In the genomic region with DNA sequence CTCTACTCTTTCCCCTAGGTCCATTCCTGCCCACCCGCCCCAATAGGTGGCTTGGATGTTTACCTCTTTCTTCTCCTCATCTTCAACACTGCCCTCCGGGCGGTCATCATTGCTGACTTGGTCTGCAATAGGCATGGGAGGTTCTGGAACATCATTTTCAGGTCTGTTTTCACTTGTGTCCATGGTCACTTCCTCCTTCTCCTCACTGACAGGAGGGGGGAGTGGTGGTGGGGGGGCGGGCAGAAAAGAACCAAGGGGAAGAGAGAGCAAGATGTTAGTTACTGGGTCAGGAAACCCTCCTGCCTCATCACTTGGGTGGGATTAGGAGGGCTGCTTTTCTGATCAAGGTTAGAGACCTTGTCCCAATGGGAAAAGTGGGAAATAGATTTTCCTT, we compare ENCODE assay signal across 12 cellular contexts. TPM values are rescaled to one million over a fixed set of nuclear protein-coding genes. Genes with fewer than 3 reads are reported as not detected.
DNase-seq lines count a peak whose midpoint lies in the region; ATAC-seq, FAIRE-seq and TF ChIP-seq lines count a peak whose summit lies in the region.
"Had no signal": no experiment of that assay in that cellular context is flagged by ENCODE, and none has a peak within 500 bp of the region (broad histone marks: within the 10 kb centered on the region; RNA-seq: fewer than 3 reads in every experiment).

No MANE protein-coding gene starts in this region.

- 71% methylated on average over 4 of the region's 4 CpGs for WGBS in A549 (ENCODE audit: missing lambda C conversion rate)
- WGBS in GM23248 (ENCODE audit: low coverage in 1 of 2, low lambda C conversion rate in 2 of 2, missing lambda C conversion rate in 2 of 2), 2 experiments, result 86 to 97% methylated on average over 4 of the region's 4 CpGs

- H3K4me2 ChIP-seq in A549, result peak overlapping the region; percentile 97; the same call in 2 of the 3 replicates
- H3K4me2 ChIP-seq in GM23248 (ENCODE audit: unreplicated experiment), result peak overlapping the region; percentile 26

- CTCF ChIA-PET in A549 (lab: Yijun Ruan, JAX), result interaction anchor here (0.6 to 33.8 kb wide), 45 partner anchors 9 to 512 kb away, joined by 3 to 1206 read pairs (median 6); partner anchors contain the start of genes ACIN1, AJUBA, C14orf119 and CDH24

- no peak for TF ChIP-seq POLR2A in A549 (IDR thresholded peaks at IDR 0.05; ENCODE audit: low read length)

- H3K36me3 ChIP-seq in GM23248 (ENCODE audit: low read depth) (peaks cover 36% of the 10 kb centered on the region), adipocyte (ENCODE audit: control insufficient read depth, insufficient read depth, low read length, severe bottlenecking) (peaks cover 70% of the 10 kb centered on the region)

- H3K4me1 Mint-ChIP-seq in naive B cell, result peaks cover 34 to 48% (median 44%) of the 10 kb centered on the region in 3 donors

- no peak for ATAC-seq in A549
- no peak for ATAC-seq in naive B cell (ENCODE audit: low read depth in 2 of 2)
- no peak for ATAC-seq in HG03342 (IDR thresholded peaks at IDR 0.05; ENCODE audit: unreplicated experiment)
- no peak for ATAC-seq in HG03135 (IDR thresholded peaks at IDR 0.05; ENCODE audit: unreplicated experiment)

- H3K4me1 ChIP-seq in A549, result peaks cover 32% of the 10 kb centered on the region
- H3K4me1 ChIP-seq in GM23248 (ENCODE audit: insufficient read depth), result peaks cover 21% of the 10 kb centered on the region
- peaks cover 56% of the 10 kb centered on the region for H3K4me1 ChIP-seq in adipocyte (ENCODE audit: control insufficient read depth, insufficient read depth, low read length)

- H3K27me3 ChIP-seq in GM23248 (replicated peaks; ENCODE audit: insufficient read depth) (no peaks in the 10 kb centered on the region), adipocyte (replicated peaks; ENCODE audit: control insufficient read depth, insufficient read depth, low read length) (no peaks in the 10 kb centered on the region)

- H3K79me2 ChIP-seq in GM23248 (ENCODE audit: insufficient read depth), result peaks cover 97% of the 10 kb centered on the region

- FAIRE-seq in A549 (lab: Jason Lieb, UNC), result no peak

- H3K27ac Mint-ChIP-seq in naive B cell, result peak overlapping the region in 4 of 6 donors; percentile 44 to 91 (median 77)

- no peaks in the 10 kb centered on the region for H3K9me3 Mint-ChIP-seq in naive B cell

- TF ChIP-seq RAD21 in A549 (conservative IDR thresholded peaks at IDR 0.05 in 1 of 2, IDR thresholded peaks at IDR 0.05 in 1 of 2), result no peak

- POLR2A ChIA-PET in A549 (lab: Yijun Ruan, JAX), result interaction anchor here (0.6 to 1.6 kb wide), 4 partner anchors 10 to 62 kb away, joined by 3 to 21 read pairs (median 4); partner anchors contain the start of genes ACIN1 and C14orf119

- peaks cover 59% of the 10 kb centered on the region for H3F3A ChIP-seq in GM23248 (ENCODE audit: insufficient read depth)

- peak overlapping the region in 1 of 2 experiments; percentile 30; a peak in 3 of 6 replicates for H3K27ac ChIP-seq in A549
- H3K27ac ChIP-seq in GM23248, result no peak overlapping the region
- H3K27ac ChIP-seq: thoracic aorta had no signal

- in situ Hi-C loops in GM23248 (cut with MboI), result no loop called here

- H3K27me3 Mint-ChIP-seq in naive B cell, result no peaks in the 10 kb centered on the region

- H3K4me3 ChIP-seq in A549 (no peak overlapping the region), GM23248 (no peak overlapping the region), adipocyte (ENCODE audit: low read length) (peak overlapping the region; percentile 9)
- H3K4me3 ChIP-seq: thoracic aorta had no signal

- H4K20me1 ChIP-seq in GM23248 (ENCODE audit: insufficient read depth), result peaks cover 5% of the 10 kb centered on the region; the same call in 1 of the 2 replicates

- no peaks in the 10 kb centered on the region for H3K9me3 ChIP-seq in A549
- H3K9me3 ChIP-seq in GM23248 (ENCODE audit: low read depth), result no peaks in the 10 kb centered on the region
- H3K9me3 ChIP-seq in adipocyte (ENCODE audit: control insufficient read depth, low read length), result no peaks in the 10 kb centered on the region
- H3K9me3 ChIP-seq: thoracic aorta had no signal

- H3K36me3 Mint-ChIP-seq in naive B cell, result peaks cover 0 to 20% of the 10 kb centered on the region in 2 donors

- TF ChIP-seq EP300 in A549 (IDR thresholded peaks at IDR 0.05), result no peak

- H3K9ac ChIP-seq in GM23248 (peak overlapping the region; percentile 24; the same call in 1 of the 2 replicates), adipocyte (ENCODE audit: low read length) (peak overlapping the region; percentile 63)

- no peak for TF ChIP-seq CTCF in A549 (IDR thresholded peaks at IDR 0.05)

- H2AFZ ChIP-seq in GM23248, result no peak overlapping the region

- H3K9me2 ChIP-seq in GM23248 (ENCODE audit: insufficient read depth), result no peaks in the 10 kb centered on the region

- H3K4me3 Mint-ChIP-seq in naive B cell, result peak overlapping the region in 4 of 8 donors; percentile 19 to 87 (median 25)

- no peak for DNase-seq in A549 (ENCODE audit: low read depth in 1 of 2, low spot score in 1 of 2)
- DNase-seq in GM23248, result no peak
- DNase-seq in adipocyte (ENCODE audit: low read depth), result no peak
- no peak for DNase-seq in naive B cell
- DNase-seq in NCI-H1048 (lab: John Stamatoyannopoulos, UW), result no peak
- no peak for DNase-seq in NCI-H2227 (lab: John Stamatoyannopoulos, UW; ENCODE audit: unreplicated experiment)
- DNase-seq: NCI-H774 had no signal

TF ChIP-seq in A549, 52 proteins besides CTCF, POLR2A, EP300 and RAD21 (continues in another document):
- no peak for TF ChIP-seq E2F6 (IDR thresholded peaks at IDR 0.05; ENCODE audit: borderline replicate concordance, low read depth)

RNA-seq across cellular contexts. Expression of gene CDH24, which starts 12.1 kb away (rescaled TPM):
- polyA plus RNA-seq in A549 (2011; rRNA removed) (4.8 and 4.9 TPM in 2 replicates), A549 (2017; fragmentation: RNase III; extraction: RNeasy Plus Mini Kit Qiagen cat#74134 plus additional on column Dnase treatment) (5.0 to 5.3 TPM (median 5.1 TPM) in 3 replicates), GM23248 (2016; fragmentation: Nextera tagmentation; extraction: Ambion mirVana) (1.0 and 1.5 TPM in 2 replicates), naive B cell (ENCODE audit: low read depth in 6 of 6) (under 1 TPM in 4 of 6 donors, not detected in 2; 0.18 to 0.97 (median 0.39) TPM)
- 13.4 and 15.7 TPM in 2 replicates for polyA plus RNA-seq in A549 (2012; cell fraction: cytosol; rRNA removed)
- polyA plus RNA-seq in A549 (2012; cell fraction: nucleus; rRNA removed), result 158 and 162 TPM in 2 replicates
- polyA minus RNA-seq in A549 (2011; rRNA and poly(A)+ RNA removed), result 3.9 and 8.1 TPM in 2 replicates
- total RNA-seq in GM23248 (2014; rRNA removed; shearing (Covaris generic)), result 3.8 and 5.6 TPM in 2 replicates

RNA-seq across cellular contexts. Expression of gene ACIN1, which starts 25.5 kb away (rescaled TPM):
- polyA plus RNA-seq in A549 (2011; rRNA removed), result 126 and 140 TPM in 2 replicates
- polyA plus RNA-seq in A549 (2012; cell fraction: cytosol; rRNA removed), result 82.3 and 85.6 TPM in 2 replicates
- 244 and 317 TPM in 2 replicates for polyA plus RNA-seq in A549 (2012; cell fraction: nucleus; rRNA removed)
- 144 to 150 TPM (median 147 TPM) in 3 replicates for polyA plus RNA-seq in A549 (2017; fragmentation: RNase III; extraction: RNeasy Plus Mini Kit Qiagen cat#74134 plus additional on column Dnase treatment)
- polyA minus RNA-seq in A549 (2011; rRNA and poly(A)+ RNA removed), result 106 and 121 TPM in 2 replicates
- total RNA-seq in GM23248 (2014; rRNA removed; shearing (Covaris generic)), result 61.0 and 63.7 TPM in 2 replicates
- 28.8 and 35.5 TPM in 2 replicates for polyA plus RNA-seq in GM23248 (2016; fragmentation: Nextera tagmentation; extraction: Ambion mirVana)
- polyA plus RNA-seq in naive B cell (ENCODE audit: low read depth in 6 of 6), result 10 to 100 TPM in 2 of 6 donors, 1 to 10 TPM in 3, under 1 TPM in 1; 0.61 to 18.0 (median 9.8) TPM

RNA-seq across cellular contexts. Expression of gene C14orf119, which starts 25.9 kb away (rescaled TPM):
- polyA plus RNA-seq in A549 (2011; rRNA removed), result 82.5 and 107 TPM in 2 replicates
- polyA plus RNA-seq in A549 (2012; cell fraction: cytosol; rRNA removed), result 53.1 and 63.1 TPM in 2 replicates
- 21.8 and 29.1 TPM in 2 replicates for polyA plus RNA-seq in A549 (2012; cell fraction: nucleus; rRNA removed)
- polyA plus RNA-seq in A549 (2017; fragmentation: RNase III; extraction: RNeasy Plus Mini Kit Qiagen cat#74134 plus additional on column Dnase treatment), result 94.8 to 102 TPM (median 99.2 TPM) in 3 replicates
- 69.8 and 95.8 TPM in 2 replicates for polyA minus RNA-seq in A549 (2011; rRNA and poly(A)+ RNA removed)
- 48.7 and 55.5 TPM in 2 replicates for total RNA-seq in GM23248 (2014; rRNA removed; shearing (Covaris generic))
- polyA plus RNA-seq in GM23248 (2016; fragmentation: Nextera tagmentation; extraction: Ambion mirVana), result 157 and 166 TPM in 2 replicates
- polyA plus RNA-seq in naive B cell (ENCODE audit: low read depth in 6 of 6), result 10 to 100 TPM; 31.7 to 81.0 (median 69.0) TPM

RNA-seq across cellular contexts. Expression of gene PSMB11, which starts 27.4 kb away (rescaled TPM):
- polyA plus RNA-seq in A549 (2011; rRNA removed) (not detected in 2 replicates), A549 (2017; fragmentation: RNase III; extraction: RNeasy Plus Mini Kit Qiagen cat#74134 plus additional on column Dnase treatment) (not detected in 3 replicates), GM23248 (2016; fragmentation: Nextera tagmentation; extraction: Ambion mirVana) (not detected in 2 replicates), naive B cell (ENCODE audit: low read depth in 6 of 6) (not detected)
- polyA plus RNA-seq in A549 (2012; cell fraction: cytosol; rRNA removed), result not detected in 2 replicates
- not detected in 2 replicates for polyA plus RNA-seq in A549 (2012; cell fraction: nucleus; rRNA removed)
- polyA minus RNA-seq in A549 (2011; rRNA and poly(A)+ RNA removed), result not detected in 2 replicates
- total RNA-seq in GM23248 (2014; rRNA removed; shearing (Covaris generic)), result not detected in 2 replicates
- total RNA-seq: lower leg skin, thoracic aorta had no signal
- polyA plus RNA-seq: adipose tissue had no signal

RNA-seq across cellular contexts. Expression of gene PSMB5, which starts 34.7 kb away (rescaled TPM):
- polyA plus RNA-seq in A549 (2011; rRNA removed) (283 and 337 TPM in 2 replicates), A549 (2017; fragmentation: RNase III; extraction: RNeasy Plus Mini Kit Qiagen cat#74134 plus additional on column Dnase treatment) (352 to 365 TPM (median 363 TPM) in 3 replicates), GM23248 (2016; fragmentation: Nextera tagmentation; extraction: Ambion mirVana) (274 and 277 TPM in 2 replicates), naive B cell (ENCODE audit: low read depth in 6 of 6) (10 to 100 TPM; 27.6 to 40.9 (median 33.2) TPM)
- polyA plus RNA-seq in A549 (2012; cell fraction: cytosol; rRNA removed), result 501 and 506 TPM in 2 replicates
- polyA plus RNA-seq in A549 (2012; cell fraction: nucleus; rRNA removed), result 330 and 348 TPM in 2 replicates
- 282 and 294 TPM in 2 replicates for polyA minus RNA-seq in A549 (2011; rRNA and poly(A)+ RNA removed)
- total RNA-seq in GM23248 (2014; rRNA removed; shearing (Covaris generic)), result 217 and 263 TPM in 2 replicates
